9 cellular contexts compared by ENCODE assay signal in the genomic region with DNA sequence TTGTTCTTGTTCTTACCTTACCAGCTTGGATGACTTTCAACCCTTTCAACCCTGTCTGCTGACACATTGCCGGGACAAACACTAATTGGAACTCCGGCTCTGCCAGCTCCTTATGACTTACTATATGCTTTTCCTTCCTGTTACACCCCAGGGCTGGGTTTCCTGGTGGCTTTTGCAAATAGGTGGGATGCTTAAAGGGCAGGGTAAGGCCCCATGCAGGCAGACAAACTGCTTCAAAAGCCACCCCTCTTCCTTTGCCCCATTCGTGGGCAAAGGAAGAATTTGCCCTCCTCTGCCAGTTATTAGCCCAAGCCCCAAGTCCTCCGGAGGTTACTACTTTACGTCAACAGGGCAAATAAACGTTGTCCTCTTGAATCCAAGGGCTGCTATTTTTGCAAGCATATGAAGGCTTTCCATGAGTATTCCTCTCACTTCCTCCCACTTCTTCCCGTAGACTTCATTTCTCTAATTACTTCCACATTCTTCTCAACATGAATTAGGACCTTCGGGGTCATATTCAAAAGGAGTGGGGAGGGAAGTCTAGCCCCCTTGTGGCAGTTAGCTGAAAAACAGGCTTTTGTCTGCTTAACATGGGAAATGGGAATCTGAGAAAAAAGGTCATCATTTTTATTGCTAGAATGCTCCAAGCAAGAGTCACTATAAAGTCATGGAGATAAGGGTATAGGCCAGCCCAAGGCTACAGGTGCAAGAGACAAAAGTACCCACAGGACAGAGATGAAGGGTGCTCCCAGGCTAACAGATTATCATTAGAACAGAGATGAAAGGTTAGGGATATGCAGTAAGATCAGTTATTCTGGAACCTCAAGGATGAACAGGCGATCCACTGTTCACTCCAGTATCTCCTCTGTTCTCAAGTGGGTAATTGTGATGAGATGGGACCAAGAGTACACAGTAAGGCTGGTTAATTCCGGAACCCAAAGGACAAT. TPM values are rescaled to one million over a fixed set of nuclear protein-coding genes. Genes with fewer than 3 reads are reported as not detected.
DNase-seq lines count a peak whose midpoint lies in the region; ATAC-seq, FAIRE-seq and TF ChIP-seq lines count a peak whose summit lies in the region.
"Had no signal": no experiment of that assay in that cellular context is flagged by ENCODE, and none has a peak within 500 bp of the region (broad histone marks: within the 10 kb centered on the region; RNA-seq: fewer than 3 reads in every experiment).

No MANE protein-coding gene starts in this region.

- H3K27me3 Mint-ChIP-seq in neural progenitor cell (ENCODE audit: insufficient read depth, low read depth) = peaks cover 4% of the 10 kb centered on the region

- ATAC-seq in esophagus mucosa = peak; percentile 68
- ATAC-seq in GM21390 (IDR thresholded peaks at IDR 0.05; ENCODE audit: unreplicated experiment) = no peak
- ATAC-seq in GM21576 (IDR thresholded peaks at IDR 0.05; ENCODE audit: unreplicated experiment) = no peak
- ATAC-seq: T-cell had no signal

- H3K9me3 Mint-ChIP-seq in neural progenitor cell = peaks cover 15% of the 10 kb centered on the region
- H3K9me3 Mint-ChIP-seq: T-cell had no signal

- no peaks in the 10 kb centered on the region for H4K20me1 ChIP-seq in neural progenitor cell (ENCODE audit: low read depth)

- H3K4me2 ChIP-seq in neural progenitor cell = no peak overlapping the region

- peaks cover 7% of the 10 kb centered on the region for H3F3A ChIP-seq in neural progenitor cell (ENCODE audit: low read depth)

- TF ChIP-seq POLR2A in Peyer's patch (IDR thresholded peaks at IDR 0.05) = no peak

- no peak overlapping the region for H3K9ac ChIP-seq in neural progenitor cell

- H3K27me3 ChIP-seq in Peyer's patch = no peaks in the 10 kb centered on the region
- no peaks in the 10 kb centered on the region for H3K27me3 ChIP-seq in neural progenitor cell

- peaks cover 2% of the 10 kb centered on the region for H3K36me3 Mint-ChIP-seq in neural progenitor cell
- H3K36me3 Mint-ChIP-seq: T-cell had no signal

- H3K9me3 ChIP-seq in Peyer's patch = no peaks in the 10 kb centered on the region
- peaks cover 26% of the 10 kb centered on the region for H3K9me3 ChIP-seq in neural progenitor cell (ENCODE audit: low read depth)

- H3K27ac ChIP-seq in Peyer's patch = peak overlapping the region in 1 of 4 donors; percentile 23
- no peak overlapping the region for H3K27ac ChIP-seq in neural progenitor cell

- H3K4me3 ChIP-seq in HFF-Myc (replicated peaks; ENCODE audit: low read depth, low read length) (no peak overlapping the region), Peyer's patch (no peak overlapping the region), neural progenitor cell (no peak overlapping the region)

- FAIRE-seq in frontal cortex (lab: Jason Lieb, UNC) = no peak

- no peak overlapping the region for H3K4me3 Mint-ChIP-seq in neural progenitor cell
- H3K4me3 Mint-ChIP-seq: T-cell had no signal

- DNase-seq in DMS 273 treated with DMSO at 0.1 percent for 48 hours (lab: John Stamatoyannopoulos, UW) (peak; percentile 75), HFF-Myc (ENCODE audit: extremely low read depth, low read depth) (peak; percentile 78), Peyer's patch (no peak), neural progenitor cell (ENCODE audit: low spot score) (peak; percentile 50), frontal cortex (ENCODE audit: low spot score in 2 of 2) (no peak)

- TF ChIP-seq CTCF in HFF-Myc (IDR thresholded peaks at IDR 0.05; ENCODE audit: low read depth, low read length, missing control alignments) (peak; percentile 77), Peyer's patch (IDR thresholded peaks at IDR 0.05) (peak in 5 of 6 experiments; percentile 47 to 57 (median 49)), neural progenitor cell (IDR thresholded peaks at IDR 0.05) (peak; percentile 73)

- H3K79me2 ChIP-seq in neural progenitor cell (ENCODE audit: low read depth) = no peaks in the 10 kb centered on the region

- H3K4me1 Mint-ChIP-seq in neural progenitor cell = no peaks in the 10 kb centered on the region
- H3K4me1 Mint-ChIP-seq: T-cell had no signal

- H3K36me3 ChIP-seq in Peyer's patch (no peaks in the 10 kb centered on the region), neural progenitor cell (peaks cover 11% of the 10 kb centered on the region)

- H3K4me1 ChIP-seq in Peyer's patch (peaks cover 0 to 10% (median 0%) of the 10 kb centered on the region in 4 donors), neural progenitor cell (peaks cover 14% of the 10 kb centered on the region)

- H3K27ac Mint-ChIP-seq in neural progenitor cell = no peak overlapping the region
- H3K27ac Mint-ChIP-seq: T-cell had no signal

- peak overlapping the region; percentile 42 for H2AFZ ChIP-seq in neural progenitor cell (replicated peaks)

RNA-seq across cellular contexts. Expression of a gene that starts 56.3 kb away (rescaled TPM):
- total RNA-seq in Peyer's patch = 10 to 100 TPM; 22.2 to 84.2 (median 59.8) TPM
- total RNA-seq in esophagus mucosa = 15.8 TPM
- total RNA-seq in neural progenitor cell (ENCODE audit: low replicate concordance) = 280 and 327 TPM in 2 replicates
- 32.2 TPM for total RNA-seq in frontal cortex

Comparison
In these comparisons a context has a peak if more than half of its experiments do, and no peak if none do; other contexts are left out.
1. DNase-seq: peak in DMS 273 treated with DMSO at 0.1 percent for 48 hours (single experiment), HFF-Myc (single experiment) and neural progenitor cell (single experiment); none in Peyer's patch (0 of 3) and frontal cortex (0 of 2).
2. Peak in every context shown above with its lines, with median percentiles within 50 percentile points of each other: CTCF ChIP-seq.